1 cellular context compared by ENCODE assay signal in the genomic region with DNA sequence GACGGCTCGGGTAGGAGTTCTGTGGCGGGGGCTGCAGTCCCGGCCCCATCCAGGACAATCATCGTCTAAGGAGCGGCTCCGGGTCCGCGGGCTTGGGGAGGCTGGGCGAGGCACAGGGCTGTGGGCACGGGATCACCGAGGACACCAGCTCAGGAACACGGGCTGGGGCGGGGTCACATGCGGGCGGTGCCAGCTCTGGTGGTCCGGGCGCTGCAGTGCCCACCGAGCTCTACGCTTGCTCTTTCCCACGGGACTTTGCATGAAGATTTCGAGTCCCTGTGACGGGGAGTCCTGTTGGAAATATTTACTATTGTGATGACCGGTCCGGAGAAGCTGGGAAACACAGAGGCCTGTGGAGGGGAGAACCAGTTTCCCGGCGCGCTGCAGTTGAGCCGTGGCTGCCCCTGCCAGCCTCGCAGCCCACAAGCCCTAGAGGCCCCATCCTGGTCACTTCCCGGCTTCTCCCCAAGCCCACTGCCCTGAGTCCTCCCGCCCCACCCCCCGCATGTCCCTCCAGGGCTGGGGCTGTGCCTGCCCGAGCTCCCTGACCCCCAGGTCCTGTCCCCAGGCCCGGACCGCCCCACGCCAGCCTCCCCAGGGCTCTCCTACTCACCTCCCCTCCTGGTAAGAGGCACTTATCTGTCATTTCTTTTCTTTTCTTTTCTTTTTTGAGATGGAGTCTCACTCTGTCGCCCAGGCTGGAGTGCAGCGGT.
A peak's percentile ranks its signal among the peaks of the same experiment; 100 is the strongest.
TF ChIP-seq lines count a peak whose summit lies in the region.

No MANE protein-coding gene starts in this region.

TF ChIP-seq in HepG2, 621 proteins besides CTCF, POLR2A, EP300 and RAD21:
- TF ChIP-seq ZNF891 (CRISPR knock-in tag; IDR thresholded peaks at IDR 0.05): 0 out of 2 replicates have a peak, but pooled peaks have one; percentile 9
- TF ChIP-seq, protein P1, sequence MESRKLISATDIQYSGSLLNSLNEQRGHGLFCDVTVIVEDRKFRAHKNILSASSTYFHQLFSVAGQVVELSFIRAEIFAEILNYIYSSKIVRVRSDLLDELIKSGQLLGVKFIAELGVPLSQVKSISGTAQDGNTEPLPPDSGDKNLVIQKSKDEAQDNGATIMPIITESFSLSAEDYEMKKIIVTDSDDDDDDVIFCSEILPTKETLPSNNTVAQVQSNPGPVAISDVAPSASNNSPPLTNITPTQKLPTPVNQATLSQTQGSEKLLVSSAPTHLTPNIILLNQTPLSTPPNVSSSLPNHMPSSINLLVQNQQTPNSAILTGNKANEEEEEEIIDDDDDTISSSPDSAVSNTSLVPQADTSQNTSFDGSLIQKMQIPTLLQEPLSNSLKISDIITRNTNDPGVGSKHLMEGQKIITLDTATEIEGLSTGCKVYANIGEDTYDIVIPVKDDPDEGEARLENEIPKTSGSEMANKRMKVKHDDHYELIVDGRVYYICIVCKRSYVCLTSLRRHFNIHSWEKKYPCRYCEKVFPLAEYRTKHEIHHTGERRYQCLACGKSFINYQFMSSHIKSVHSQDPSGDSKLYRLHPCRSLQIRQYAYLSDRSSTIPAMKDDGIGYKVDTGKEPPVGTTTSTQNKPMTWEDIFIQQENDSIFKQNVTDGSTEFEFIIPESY (CRISPR knock-in tag; IDR thresholded peaks at IDR 0.05): no peak
- no peak for TF ChIP-seq RAD51 (IDR thresholded peaks at IDR 0.05; ENCODE audit: borderline replicate concordance)
- no peak for TF ChIP-seq MEIS1 (CRISPR knock-in tag; IDR thresholded peaks at IDR 0.05; ENCODE audit: borderline replicate concordance)
- 0 out of 2 replicates have a peak, but pooled peaks have one; percentile 22 for TF ChIP-seq ZNF235 (CRISPR knock-in tag; IDR thresholded peaks at IDR 0.05; ENCODE audit: borderline replicate concordance)
- no peak for TF ChIP-seq SETDB1 (CRISPR knock-in tag; IDR thresholded peaks at IDR 0.05; ENCODE audit: borderline replicate concordance)
- TF ChIP-seq SKI (IDR thresholded peaks at IDR 0.05; ENCODE audit: partially characterized antibody): no peak
- no peak for TF ChIP-seq SOX5 (CRISPR knock-in tag; IDR thresholded peaks at IDR 0.05; ENCODE audit: borderline replicate concordance)
- TF ChIP-seq, protein P2, sequence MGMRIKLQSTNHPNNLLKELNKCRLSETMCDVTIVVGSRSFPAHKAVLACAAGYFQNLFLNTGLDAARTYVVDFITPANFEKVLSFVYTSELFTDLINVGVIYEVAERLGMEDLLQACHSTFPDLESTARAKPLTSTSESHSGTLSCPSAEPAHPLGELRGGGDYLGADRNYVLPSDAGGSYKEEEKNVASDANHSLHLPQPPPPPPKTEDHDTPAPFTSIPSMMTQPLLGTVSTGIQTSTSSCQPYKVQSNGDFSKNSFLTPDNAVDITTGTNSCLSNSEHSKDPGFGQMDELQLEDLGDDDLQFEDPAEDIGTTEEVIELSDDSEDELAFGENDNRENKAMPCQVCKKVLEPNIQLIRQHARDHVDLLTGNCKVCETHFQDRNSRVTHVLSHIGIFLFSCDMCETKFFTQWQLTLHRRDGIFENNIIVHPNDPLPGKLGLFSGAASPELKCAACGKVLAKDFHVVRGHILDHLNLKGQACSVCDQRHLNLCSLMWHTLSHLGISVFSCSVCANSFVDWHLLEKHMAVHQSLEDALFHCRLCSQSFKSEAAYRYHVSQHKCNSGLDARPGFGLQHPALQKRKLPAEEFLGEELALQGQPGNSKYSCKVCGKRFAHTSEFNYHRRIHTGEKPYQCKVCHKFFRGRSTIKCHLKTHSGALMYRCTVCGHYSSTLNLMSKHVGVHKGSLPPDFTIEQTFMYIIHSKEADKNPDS (CRISPR knock-in tag; IDR thresholded peaks at IDR 0.05): 0 out of 2 replicates have a peak, but pooled peaks have one; percentile 49
- no peak for TF ChIP-seq NCOA1 (CRISPR knock-in tag; IDR thresholded peaks at IDR 0.05)
- peak; percentile 40; the same call in 1 of the 2 replicates for TF ChIP-seq ZC3H13 (CRISPR knock-in tag; IDR thresholded peaks at IDR 0.05)
- no peak for TF ChIP-seq HCFC1 (IDR thresholded peaks at IDR 0.05; ENCODE audit: low read depth, low read length)
- TF ChIP-seq BRD4 (CRISPR knock-in tag; IDR thresholded peaks at IDR 0.05): 0 out of 2 replicates have a peak, but pooled peaks have one; percentile 15
- TF ChIP-seq ZNF10 (CRISPR knock-in tag; IDR thresholded peaks at IDR 0.05; ENCODE audit: borderline replicate concordance, low read depth): no peak
- no peak for TF ChIP-seq ZNF256 (CRISPR knock-in tag; conservative IDR thresholded peaks at IDR 0.05)
- 0 out of 2 replicates have a peak, but pooled peaks have one; percentile 9 for TF ChIP-seq EZH2 (conservative IDR thresholded peaks at IDR 0.05; ENCODE audit: low read depth, low read length)
- 0 out of 2 replicates have a peak, but pooled peaks have one; percentile 66 for TF ChIP-seq POLR2AphosphoS2 (IDR thresholded peaks at IDR 0.05; ENCODE audit: low read depth, low read length)
- TF ChIP-seq ZSCAN30 (CRISPR knock-in tag; IDR thresholded peaks at IDR 0.05): no peak
- TF ChIP-seq, protein P3, sequence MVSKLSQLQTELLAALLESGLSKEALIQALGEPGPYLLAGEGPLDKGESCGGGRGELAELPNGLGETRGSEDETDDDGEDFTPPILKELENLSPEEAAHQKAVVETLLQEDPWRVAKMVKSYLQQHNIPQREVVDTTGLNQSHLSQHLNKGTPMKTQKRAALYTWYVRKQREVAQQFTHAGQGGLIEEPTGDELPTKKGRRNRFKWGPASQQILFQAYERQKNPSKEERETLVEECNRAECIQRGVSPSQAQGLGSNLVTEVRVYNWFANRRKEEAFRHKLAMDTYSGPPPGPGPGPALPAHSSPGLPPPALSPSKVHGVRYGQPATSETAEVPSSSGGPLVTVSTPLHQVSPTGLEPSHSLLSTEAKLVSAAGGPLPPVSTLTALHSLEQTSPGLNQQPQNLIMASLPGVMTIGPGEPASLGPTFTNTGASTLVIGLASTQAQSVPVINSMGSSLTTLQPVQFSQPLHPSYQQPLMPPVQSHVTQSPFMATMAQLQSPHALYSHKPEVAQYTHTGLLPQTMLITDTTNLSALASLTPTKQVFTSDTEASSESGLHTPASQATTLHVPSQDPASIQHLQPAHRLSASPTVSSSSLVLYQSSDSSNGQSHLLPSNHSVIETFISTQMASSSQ (IDR thresholded peaks at IDR 0.05; ENCODE audit: low read depth): no peak
- TF ChIP-seq, protein P3 (CRISPR knock-in tag; IDR thresholded peaks at IDR 0.05; ENCODE audit: borderline replicate concordance): no peak
